11 cellular contexts compared by ENCODE assay signal in genomic region chr2:191836853-191837769, GRCh38. TPM values are rescaled to one million over a fixed set of nuclear protein-coding genes. Genes with fewer than 3 reads are reported as not detected.
DNase-seq lines count a peak whose midpoint lies in the region; ATAC-seq and TF ChIP-seq lines count a peak whose summit lies in the region.
"Had no signal": no experiment of that assay in that cellular context is flagged by ENCODE, and none has a peak within 500 bp of the region (broad histone marks: within the 10 kb centered on the region; RNA-seq: fewer than 3 reads in every experiment).

No MANE protein-coding gene starts in this region.

- no peak for TF ChIP-seq POLR2A in spleen (IDR thresholded peaks at IDR 0.05)

- in situ Hi-C loops in G401 (cut with HindIII; ENCODE audit: low sequenced_read_pairs) = no loop called here

- H3K4me3 ChIP-seq in fibroblast of mammary gland (ENCODE audit: control insufficient read depth, low read depth, low read length) (no peak overlapping the region), spleen (peak overlapping the region in 2 of 8 donors; percentile 2 to 45)

- H3K4me1 ChIP-seq in spleen = peaks cover 0 to 24% (median 10%) of the 10 kb centered on the region in 6 donors
- H3K4me1 ChIP-seq: testis had no signal

- ATAC-seq in GM19395 (IDR thresholded peaks at IDR 0.05; ENCODE audit: unreplicated experiment) = peak; percentile 51

- H3K27ac ChIP-seq in spleen = peak overlapping the region; percentile 27 to 94 (median 70)
- H3K27ac ChIP-seq: HL-60 had no signal

- no peaks in the 10 kb centered on the region for H3K27me3 ChIP-seq in spleen (replicated peaks in 1 of 7)
- H3K27me3 ChIP-seq: testis had no signal

- DNase-seq in HUDEP-2 (lab: John Stamatoyannopoulos, UW; ENCODE audit: unreplicated experiment in 76 of 76) = peak in 47 of 76 experiments; percentile 3 to 74 (median 39)
- peak; percentile 47 for DNase-seq in fibroblast of mammary gland (ENCODE audit: low read depth)
- no peak for DNase-seq in spleen
- DNase-seq in activated CD8-positive, alpha-beta memory T cell treated with anti-CD3 and anti-CD28 coated beads, Interleukin-2, amount 50 U/mL, for 4 hours = no peak
- no peak for DNase-seq in NK-92 (lab: John Stamatoyannopoulos, UW; ENCODE audit: unreplicated experiment)
- DNase-seq in G401 (ENCODE audit: low spot score) = no peak
- DNase-seq in middle frontal gyrus (ENCODE audit: extremely low spot score, low spot score) = no peak
- DNase-seq: stimulated activated CD4-positive, alpha-beta T cell treated with anti-CD3 and anti-CD28 coated beads, Interleukin-1b, Interleukin-23, amount 100 ng/mL, for 48 hours; testis had no signal

- intact Hi-C loops in spleen (cut with DNase I; ENCODE audit: low total_unique reads) = no loop called here

- H3K9me3 ChIP-seq in spleen = no peaks in the 10 kb centered on the region
- H3K9me3 ChIP-seq: testis had no signal

- no peak for TF ChIP-seq CTCF in fibroblast of mammary gland (conservative IDR thresholded peaks at IDR 0.05; ENCODE audit: control insufficient read depth, insufficient read depth, low read depth, low read length)
- no peak for TF ChIP-seq CTCF in spleen (IDR thresholded peaks at IDR 0.05 in 8 of 11, conservative IDR thresholded peaks at IDR 0.05 in 3 of 11)

- H3K36me3 ChIP-seq in spleen = peaks cover 0 to 13% (median 3%) of the 10 kb centered on the region in 6 donors

- 31 to 37% (median 34%) methylated on average over 9 of the region's 9 CpGs for WGBS in spleen, 5 donors

RNA-seq across cellular contexts. Expression of gene CAVIN2, which starts 9.8 kb away (rescaled TPM):
- total RNA-seq in spleen = 100 to 1,000 TPM in 6 of 7 donors, 10 to 100 TPM in 1; 66.5 to 205 (median 169) TPM
- polyA plus RNA-seq in spleen = 10 to 100 TPM; 19.2 to 78.9 (median 23.4) TPM
- 0.80 and 3.2 TPM in 2 replicates for total RNA-seq in G401 (2014; rRNA removed; shearing (Covaris generic))

Comparison
In these comparisons a context has a peak if more than half of its experiments do, and no peak if none do; other contexts are left out.
1. DNase-seq: peak in HUDEP-2 (47 of 76) and fibroblast of mammary gland (single experiment); none in spleen (single experiment), activated CD8-positive, alpha-beta memory T cell treated with anti-CD3 and anti-CD28 coated beads, Interleukin-2, amount 50 U/mL, for 4 hours (single experiment), NK-92 (single experiment), G401 (single experiment) and middle frontal gyrus (single experiment).
2. RNA of gene CAVIN2, which starts 9.8 kb away (total RNA-seq): 66.5 to 205 TPM in spleen; 0.80 to 3.2 TPM in G401; every median in the first group is over 10 times any median in the second.